Comparison of ENCODE assay signal across 2 cellular contexts in the genomic region with DNA sequence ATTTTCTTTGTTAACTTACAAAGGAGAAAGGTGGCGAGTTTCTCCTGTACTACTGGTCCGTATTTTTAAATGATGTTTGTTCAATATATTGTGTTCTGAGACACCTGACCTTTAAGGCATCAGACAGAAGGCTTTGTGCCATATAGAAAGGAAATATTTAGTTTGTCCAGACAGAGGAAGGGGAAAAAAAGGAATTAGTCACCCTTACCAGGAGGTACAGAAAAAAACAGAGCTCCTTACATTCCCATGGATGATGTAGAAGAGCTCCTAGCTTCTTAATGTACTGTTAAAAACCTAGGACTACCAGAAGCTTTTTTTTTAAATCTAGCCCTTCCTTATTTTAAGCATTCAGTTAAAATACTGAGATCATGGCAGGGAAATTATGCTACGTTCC.
TF ChIP-seq lines count a peak whose summit lies in the region.

No MANE protein-coding gene starts in this region.

TF ChIP-seq in SK-N-SH, 30 proteins besides CTCF, POLR2A, EP300 and RAD21 (continued from another document):
- no peak for TF ChIP-seq MXI1 (IDR thresholded peaks at IDR 0.05; ENCODE audit: low read depth, low read length)
- TF ChIP-seq JUND (IDR thresholded peaks at IDR 0.05) = no peak
- no peak for TF ChIP-seq EZH2phosphoT487 (IDR thresholded peaks at IDR 0.05; ENCODE audit: borderline replicate concordance, low read depth)
- TF ChIP-seq FOXM1 (IDR thresholded peaks at IDR 0.05; ENCODE audit: low read depth) = no peak
- TF ChIP-seq, protein P1, sequence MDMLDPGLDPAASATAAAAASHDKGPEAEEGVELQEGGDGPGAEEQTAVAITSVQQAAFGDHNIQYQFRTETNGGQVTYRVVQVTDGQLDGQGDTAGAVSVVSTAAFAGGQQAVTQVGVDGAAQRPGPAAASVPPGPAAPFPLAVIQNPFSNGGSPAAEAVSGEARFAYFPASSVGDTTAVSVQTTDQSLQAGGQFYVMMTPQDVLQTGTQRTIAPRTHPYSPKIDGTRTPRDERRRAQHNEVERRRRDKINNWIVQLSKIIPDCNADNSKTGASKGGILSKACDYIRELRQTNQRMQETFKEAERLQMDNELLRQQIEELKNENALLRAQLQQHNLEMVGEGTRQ (IDR thresholded peaks at IDR 0.05; ENCODE audit: borderline replicate concordance, low read depth, low read length) = no peak
- no peak for TF ChIP-seq ELF1 (IDR thresholded peaks at IDR 0.05)
- no peak for TF ChIP-seq SMC3 (IDR thresholded peaks at IDR 0.05; ENCODE audit: low read depth, low read length)
- TF ChIP-seq FOSL2 (IDR thresholded peaks at IDR 0.05; ENCODE audit: borderline replicate concordance, low read depth) = no peak
TF ChIP-seq in SK-N-SH: peak in this region for 0.

TF ChIP-seq in SK-N-SH treated with all-trans-retinoic acid at 6 μM for 48 hours, 23 proteins besides CTCF, POLR2A, EP300 and RAD21 (continued from another document):
- TF ChIP-seq, protein P2, sequence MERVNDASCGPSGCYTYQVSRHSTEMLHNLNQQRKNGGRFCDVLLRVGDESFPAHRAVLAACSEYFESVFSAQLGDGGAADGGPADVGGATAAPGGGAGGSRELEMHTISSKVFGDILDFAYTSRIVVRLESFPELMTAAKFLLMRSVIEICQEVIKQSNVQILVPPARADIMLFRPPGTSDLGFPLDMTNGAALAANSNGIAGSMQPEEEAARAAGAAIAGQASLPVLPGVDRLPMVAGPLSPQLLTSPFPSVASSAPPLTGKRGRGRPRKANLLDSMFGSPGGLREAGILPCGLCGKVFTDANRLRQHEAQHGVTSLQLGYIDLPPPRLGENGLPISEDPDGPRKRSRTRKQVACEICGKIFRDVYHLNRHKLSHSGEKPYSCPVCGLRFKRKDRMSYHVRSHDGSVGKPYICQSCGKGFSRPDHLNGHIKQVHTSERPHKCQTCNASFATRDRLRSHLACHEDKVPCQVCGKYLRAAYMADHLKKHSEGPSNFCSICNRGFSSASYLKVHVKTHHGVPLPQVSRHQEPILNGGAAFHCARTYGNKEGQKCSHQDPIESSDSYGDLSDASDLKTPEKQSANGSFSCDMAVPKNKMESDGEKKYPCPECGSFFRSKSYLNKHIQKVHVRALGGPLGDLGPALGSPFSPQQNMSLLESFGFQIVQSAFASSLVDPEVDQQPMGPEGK (CRISPR knock-in tag; IDR thresholded peaks at IDR 0.05; ENCODE audit: borderline replicate concordance) = no peak
- TF ChIP-seq GLIS3 (CRISPR knock-in tag; IDR thresholded peaks at IDR 0.05) (no peak), ZNF8 (CRISPR knock-in tag; IDR thresholded peaks at IDR 0.05) (no peak), RARB (CRISPR knock-in tag; IDR thresholded peaks at IDR 0.05) (no peak), ZFP3 (CRISPR knock-in tag; IDR thresholded peaks at IDR 0.05) (no peak), OSR1 (CRISPR knock-in tag; IDR thresholded peaks at IDR 0.05) (no peak)
